In genomic region chr11:1521382-1522080, GRCh38 we compare ENCODE assay signal across 13 cellular contexts. TPM values are rescaled to one million over a fixed set of nuclear protein-coding genes. Genes with fewer than 3 reads are reported as not detected.
DNase-seq lines count a peak whose midpoint lies in the region; ATAC-seq and TF ChIP-seq lines count a peak whose summit lies in the region.
"Had no signal": no experiment of that assay in that cellular context is flagged by ENCODE, and none has a peak within 500 bp of the region (broad histone marks: within the 10 kb centered on the region; RNA-seq: fewer than 3 reads in every experiment).

No MANE protein-coding gene starts in this region.

- no peak for DNase-seq in activated T-cell treated with anti-CD3 and anti-CD28 coated beads, Interleukin-2, amount 50 U/mL, for 4 hours
- DNase-seq in activated T-cell treated with anti-CD3 and anti-CD28 coated beads for 4 hours (no peak), hippocampal formation (lab: John Stamatoyannopoulos, UW) (no peak), left colon (no peak)
- peak; percentile 76 for DNase-seq in stimulated activated naive B cell treated with anti-CD40 and anti-IgM and Interleukin-4, amounts not matched to agents 10 μg/mL and 1 μg/mL and 100 μg/mL, for 72 hours
- no peak for DNase-seq in stimulated activated CD8-positive, alpha-beta memory T cell treated with anti-CD3 and anti-CD28 coated beads, Interleukin-4, amount 100 ng/mL, for 48 hours
- DNase-seq: ACHN, anterior cingulate cortex, NCI-H2171 treated with DMSO at 0.1 percent for 48 hours, T1000 had no signal

- H3K27me3 Mint-ChIP-seq in activated T-cell treated with anti-CD3 and anti-CD28 coated beads, Interleukin-2, amount 50 U/mL, for 4 hours (ENCODE audit: low read depth), result no peaks in the 10 kb centered on the region
- H3K27me3 Mint-ChIP-seq in stimulated activated naive B cell treated with anti-CD40 and anti-IgM and Interleukin-4, amounts not matched to agents 10 μg/mL and 1 μg/mL and 100 μg/mL, for 72 hours, result no peaks in the 10 kb centered on the region

- H3K9me3 ChIP-seq in HEK293 (ENCODE audit: control insufficient read depth, insufficient read depth, low read depth, low read length), result no peaks in the 10 kb centered on the region

- no peak overlapping the region for H3K4me3 Mint-ChIP-seq in activated T-cell treated with anti-CD3 and anti-CD28 coated beads, Interleukin-2, amount 50 U/mL, for 4 hours
- peak overlapping the region; percentile 41 to 57 for H3K4me3 Mint-ChIP-seq in stimulated activated naive B cell treated with anti-CD40 and anti-IgM and Interleukin-4, amounts not matched to agents 10 μg/mL and 1 μg/mL and 100 μg/mL, for 72 hours

- H3K36me3 ChIP-seq in HEK293 (ENCODE audit: control insufficient read depth in 2 of 2, insufficient read depth in 1 of 2, low read length in 2 of 2), result no peaks in the 10 kb centered on the region

- peaks cover 54% of the 10 kb centered on the region for H3K4me1 Mint-ChIP-seq in activated T-cell treated with anti-CD3 and anti-CD28 coated beads, Interleukin-2, amount 50 U/mL, for 4 hours (ENCODE audit: low read depth)
- peaks cover 46 to 50% of the 10 kb centered on the region in 2 donors for H3K4me1 Mint-ChIP-seq in stimulated activated naive B cell treated with anti-CD40 and anti-IgM and Interleukin-4, amounts not matched to agents 10 μg/mL and 1 μg/mL and 100 μg/mL, for 72 hours

- intact Hi-C loops in left colon (cut with DNase I, micrococcal nuclease), result no loop called here

- H3K36me3 Mint-ChIP-seq in activated T-cell treated with anti-CD3 and anti-CD28 coated beads, Interleukin-2, amount 50 U/mL, for 4 hours (ENCODE audit: insufficient read depth), result no peaks in the 10 kb centered on the region
- H3K36me3 Mint-ChIP-seq in stimulated activated naive B cell treated with anti-CD40 and anti-IgM and Interleukin-4, amounts not matched to agents 10 μg/mL and 1 μg/mL and 100 μg/mL, for 72 hours, result no peaks in the 10 kb centered on the region

- POLR2A ChIA-PET in HEK293 (lab: Yijun Ruan, JAX), result no interaction called here

- ATAC-seq in activated T-cell treated with anti-CD3 and anti-CD28 coated beads, Interleukin-2, amount 50 U/mL, for 4 hours, result peak; percentile 29 to 41
- ATAC-seq in HG03520 (IDR thresholded peaks at IDR 0.05; ENCODE audit: unreplicated experiment), result peak; percentile 76
- ATAC-seq in stimulated activated naive B cell treated with anti-CD40 and anti-IgM and Interleukin-4, amounts not matched to agents 10 μg/mL and 1 μg/mL and 100 μg/mL, for 72 hours (replicated peaks), result peak; percentile 96 to 97
- ATAC-seq in left colon, result no peak
- ATAC-seq: HCT116 had no signal

- H3K4me3 ChIP-seq in HEK293 (ENCODE audit: low read depth, low read length), result no peak overlapping the region

- no peaks in the 10 kb centered on the region for H3K4me1 ChIP-seq in HEK293 (ENCODE audit: control insufficient read depth, insufficient read depth, low read length)

- peak overlapping the region; percentile 85 for H3K27ac Mint-ChIP-seq in stimulated activated naive B cell treated with anti-CD40 and anti-IgM and Interleukin-4, amounts not matched to agents 10 μg/mL and 1 μg/mL and 100 μg/mL, for 72 hours

- no peak overlapping the region for H3K27ac ChIP-seq in HEK293 (ENCODE audit: extremely low read depth, low read depth, low read length)

- CTCF ChIA-PET in HEK293 (lab: Yijun Ruan, JAX), result interaction anchor here (0.5 to 0.7 kb wide), 3 partner anchors 11 to 1696 kb away, joined by 3 to 5 read pairs (median 4); no protein-coding TSS in a partner anchor

- no peak for TF ChIP-seq CTCF in HEK293 (tag by site-specific recombination; IDR thresholded peaks at IDR 0.05)

- H3K9me3 Mint-ChIP-seq in activated T-cell treated with anti-CD3 and anti-CD28 coated beads, Interleukin-2, amount 50 U/mL, for 4 hours, result no peaks in the 10 kb centered on the region
- no peaks in the 10 kb centered on the region for H3K9me3 Mint-ChIP-seq in stimulated activated naive B cell treated with anti-CD40 and anti-IgM and Interleukin-4, amounts not matched to agents 10 μg/mL and 1 μg/mL and 100 μg/mL, for 72 hours

TF ChIP-seq in HEK293, 187 proteins besides CTCF, POLR2A, EP300 and RAD21:
- TF ChIP-seq SCRT2 (tag by site-specific recombination; IDR thresholded peaks at IDR 0.05) (no peak), ZNF140 (tag by site-specific recombination; IDR thresholded peaks at IDR 0.05) (no peak), GLIS2 (tag by site-specific recombination; IDR thresholded peaks at IDR 0.05) (no peak), ZNF350 (tag by site-specific recombination; IDR thresholded peaks at IDR 0.05) (no peak), ZNF335 (tag by site-specific recombination; conservative IDR thresholded peaks at IDR 0.05) (no peak), ZNF660 (tag by site-specific recombination; IDR thresholded peaks at IDR 0.05) (no peak), ZNF266 (tag by site-specific recombination; IDR thresholded peaks at IDR 0.05; ENCODE audit: low read depth) (no peak), ZFHX2 (tag by site-specific recombination; conservative IDR thresholded peaks at IDR 0.05) (0 out of 2 replicates have a peak, but pooled peaks have one; percentile 14)

RNA-seq across cellular contexts. Expression of gene MOB2, which starts 35.0 kb away (rescaled TPM):
- total RNA-seq in activated T-cell treated with anti-CD3 and anti-CD28 coated beads, Interleukin-2, amount 50 U/mL, for 4 hours, result 10 to 100 TPM; 17.7 to 20.1 (median 18.2) TPM
- 10 to 100 TPM; 48.3 to 55.8 TPM for total RNA-seq in left colon

RNA-seq across cellular contexts. Expression of gene DUSP8, which starts 50.5 kb away (rescaled TPM):
- total RNA-seq in activated T-cell treated with anti-CD3 and anti-CD28 coated beads, Interleukin-2, amount 50 U/mL, for 4 hours, result 1 to 10 TPM; 5.4 to 6.0 (median 5.7) TPM
- total RNA-seq in left colon, result 10 to 100 TPM; 27.2 to 45.0 TPM

Comparison
In these comparisons a context has a peak if more than half of its experiments do, and no peak if none do; other contexts are left out.
1. RNA of gene DUSP8, which starts 50.5 kb away (total RNA-seq): 27.2 to 45.0 TPM in left colon; 5.4 to 6.0 TPM in activated T-cell treated with anti-CD3 and anti-CD28 coated beads, Interleukin-2, amount 50 U/mL, for 4 hours; every median in the first group is over 4 times any median in the second.